Comparison of ENCODE assay signal across 7 cellular contexts in the genomic region with DNA sequence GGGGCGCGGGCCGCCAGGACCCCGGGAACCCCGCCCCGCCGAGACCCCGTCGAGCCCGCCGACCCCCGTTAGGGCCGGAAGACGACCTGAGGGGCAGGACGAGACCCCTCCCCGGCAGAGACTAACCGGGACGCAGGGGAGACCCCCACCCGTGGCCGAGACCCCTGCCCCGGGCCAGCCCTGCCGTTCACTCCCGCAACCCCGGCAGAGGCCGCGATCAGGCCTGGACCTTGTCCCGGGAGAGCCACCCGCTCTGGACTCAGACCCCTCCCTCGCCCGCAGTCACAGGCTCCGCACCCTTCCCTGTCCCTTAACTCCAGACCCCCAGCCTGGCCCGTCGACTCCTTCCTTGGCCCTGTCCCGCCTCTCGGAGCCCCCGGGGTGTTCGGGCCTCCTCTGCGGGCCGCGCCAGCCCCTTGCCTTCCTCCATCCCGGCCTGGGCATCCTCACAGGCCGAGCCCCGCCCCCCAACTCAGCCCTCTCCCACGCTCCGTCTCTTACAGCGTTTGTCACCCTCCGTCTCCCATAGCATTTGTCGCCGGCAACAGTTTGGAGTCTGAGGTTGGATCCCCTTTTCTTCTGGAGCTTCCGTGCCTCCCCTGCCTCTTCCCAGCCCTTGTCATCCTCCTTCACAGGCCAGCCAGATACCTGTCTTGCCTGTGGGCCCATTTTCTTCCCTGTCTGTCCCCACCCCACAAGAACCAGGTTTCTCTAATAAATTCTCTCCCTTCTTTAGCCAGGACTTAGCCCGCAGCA. TPM values are rescaled to one million over a fixed set of nuclear protein-coding genes. Genes with fewer than 3 reads are reported as not detected.
DNase-seq lines count a peak whose midpoint lies in the region; ATAC-seq and TF ChIP-seq lines count a peak whose summit lies in the region.

No MANE protein-coding gene starts in this region.

- peak; percentile 3 for ATAC-seq in GM19397 (IDR thresholded peaks at IDR 0.05; ENCODE audit: unreplicated experiment)
- no peak for ATAC-seq in effector memory CD8-positive, alpha-beta T cell (replicated peaks)
- ATAC-seq in natural killer cell treated with Interleukin-12 subunit alpha and Interleukin-12 subunit beta and Interleukin-15 and Interleukin-18, amount 100 ng/mL, for 72 hours, result no peak
- ATAC-seq in GM21576 (IDR thresholded peaks at IDR 0.05; ENCODE audit: unreplicated experiment), result no peak
- no peak for ATAC-seq in HG02623 (IDR thresholded peaks at IDR 0.05; ENCODE audit: unreplicated experiment)

- H3K9me3 Mint-ChIP-seq in effector memory CD8-positive, alpha-beta T cell, result no peaks in the 10 kb centered on the region
- no peaks in the 10 kb centered on the region for H3K9me3 Mint-ChIP-seq in natural killer cell treated with Interleukin-12 subunit alpha and Interleukin-12 subunit beta and Interleukin-15 and Interleukin-18, amount 100 ng/mL, for 72 hours

- DNase-seq in RWPE1 (ENCODE audit: low spot score) (no peak), foreskin melanocyte (no peak)
- no peak for DNase-seq in effector memory CD8-positive, alpha-beta T cell
- no peak for DNase-seq in natural killer cell treated with Interleukin-12 subunit alpha and Interleukin-12 subunit beta and Interleukin-15 and Interleukin-18, amount 100 ng/mL, for 72 hours (ENCODE audit: low spot score)

- peak overlapping the region; percentile 85 to 91 for H3K4me3 Mint-ChIP-seq in effector memory CD8-positive, alpha-beta T cell
- H3K4me3 Mint-ChIP-seq in natural killer cell treated with Interleukin-12 subunit alpha and Interleukin-12 subunit beta and Interleukin-15 and Interleukin-18, amount 100 ng/mL, for 72 hours, result peak overlapping the region; percentile 85

- CTCF ChIA-PET in RWPE1 (lab: Yijun Ruan, JAX), result interaction anchor here (1.0 to 6.5 kb wide), 6 partner anchors 13 to 25 kb away, joined by 4 to 98 read pairs (median 5); a partner anchor contains a TSS

- H3K27ac Mint-ChIP-seq in effector memory CD8-positive, alpha-beta T cell, result peak overlapping the region; percentile 90 to 91
- peak overlapping the region; percentile 65 to 82 for H3K27ac Mint-ChIP-seq in natural killer cell treated with Interleukin-12 subunit alpha and Interleukin-12 subunit beta and Interleukin-15 and Interleukin-18, amount 100 ng/mL, for 72 hours

- peaks cover 15% of the 10 kb centered on the region for H3K36me3 Mint-ChIP-seq in effector memory CD8-positive, alpha-beta T cell (ENCODE audit: insufficient read depth)
- H3K36me3 Mint-ChIP-seq in natural killer cell treated with Interleukin-12 subunit alpha and Interleukin-12 subunit beta and Interleukin-15 and Interleukin-18, amount 100 ng/mL, for 72 hours, result no peaks in the 10 kb centered on the region

- TF ChIP-seq CTCF in RWPE1 (conservative IDR thresholded peaks at IDR 0.05; ENCODE audit: low read depth), result no peak

- POLR2A ChIA-PET in RWPE1 (lab: Yijun Ruan, JAX; ENCODE audit: low non-redundant PET), result interaction anchor here (0.6 to 1.0 kb wide), 5 partner anchors 11 to 29 kb away, joined by 3 to 8 read pairs (median 5); no protein-coding TSS in a partner anchor

- peak overlapping the region; percentile 83 for H3K27ac ChIP-seq in RWPE1

- H3K27me3 Mint-ChIP-seq in effector memory CD8-positive, alpha-beta T cell, result no peaks in the 10 kb centered on the region
- no peaks in the 10 kb centered on the region for H3K27me3 Mint-ChIP-seq in natural killer cell treated with Interleukin-12 subunit alpha and Interleukin-12 subunit beta and Interleukin-15 and Interleukin-18, amount 100 ng/mL, for 72 hours

- peaks cover 35 to 43% of the 10 kb centered on the region in 2 donors for H3K4me1 Mint-ChIP-seq in effector memory CD8-positive, alpha-beta T cell (ENCODE audit: low read depth in 2 of 2)
- peaks cover 33 to 36% of the 10 kb centered on the region in 2 donors for H3K4me1 Mint-ChIP-seq in natural killer cell treated with Interleukin-12 subunit alpha and Interleukin-12 subunit beta and Interleukin-15 and Interleukin-18, amount 100 ng/mL, for 72 hours (ENCODE audit: low read depth in 2 of 2)

RNA-seq across cellular contexts. Expression of a gene that starts 0.6 kb away (rescaled TPM):
- 10 to 100 TPM; 23.2 to 24.1 TPM for total RNA-seq in natural killer cell treated with Interleukin-12 subunit alpha and Interleukin-12 subunit beta and Interleukin-15 and Interleukin-18, amount 100 ng/mL, for 72 hours

RNA-seq across cellular contexts. Expression of a gene that starts 14.1 kb away (rescaled TPM):
- total RNA-seq in natural killer cell treated with Interleukin-12 subunit alpha and Interleukin-12 subunit beta and Interleukin-15 and Interleukin-18, amount 100 ng/mL, for 72 hours, result not detected

RNA-seq across cellular contexts. Expression of a gene that starts 15.8 kb away (rescaled TPM):
- 10 to 100 TPM; 27.1 to 33.4 TPM for total RNA-seq in natural killer cell treated with Interleukin-12 subunit alpha and Interleukin-12 subunit beta and Interleukin-15 and Interleukin-18, amount 100 ng/mL, for 72 hours

RNA-seq across cellular contexts. Expression of a gene that starts 16.3 kb away (rescaled TPM):
- total RNA-seq in natural killer cell treated with Interleukin-12 subunit alpha and Interleukin-12 subunit beta and Interleukin-15 and Interleukin-18, amount 100 ng/mL, for 72 hours, result under 1 TPM; 0.12 to 0.20 TPM

RNA-seq across cellular contexts. Expression of a gene that starts 20.6 kb away (rescaled TPM):
- not detected for total RNA-seq in natural killer cell treated with Interleukin-12 subunit alpha and Interleukin-12 subunit beta and Interleukin-15 and Interleukin-18, amount 100 ng/mL, for 72 hours
